Comparison of ENCODE assay signal across 7 cellular contexts in the genomic region with DNA sequence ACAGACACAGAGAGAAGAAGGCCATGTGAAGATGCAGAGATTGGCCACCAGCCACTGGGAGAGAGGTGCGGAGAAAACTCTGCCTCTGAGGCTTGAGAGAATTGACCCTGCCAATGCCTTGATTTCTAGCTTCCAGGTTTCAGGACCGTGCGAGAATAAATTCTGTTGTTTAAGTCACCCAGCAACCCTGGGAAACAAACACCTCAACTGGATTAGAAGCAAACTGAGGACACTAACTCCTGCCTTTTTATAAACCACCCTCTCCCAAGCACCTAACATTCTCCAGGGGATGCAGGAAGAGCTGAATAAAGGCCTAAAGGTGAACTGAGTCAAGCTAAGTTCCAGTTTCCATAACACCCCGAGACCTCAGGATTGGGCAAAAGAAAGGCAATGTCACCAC.
"Had no signal": no experiment of that assay in that cellular context is flagged by ENCODE, and none has a peak within 500 bp of the region (broad histone marks: within the 10 kb centered on the region; RNA-seq: fewer than 3 reads in every experiment).

No MANE protein-coding gene starts in this region.

- ATAC-seq: HCT116 had no signal

- H3K4me1 ChIP-seq: HAP-1 had no signal

- H3K9me3 ChIP-seq: HAP-1 had no signal

- DNase-seq: GM23248, GOT3, H7, HFFc6, IMR-90 had no signal

- H3K4me3 ChIP-seq: GM23248, HAP-1 had no signal

- H3K36me3 ChIP-seq: HAP-1 had no signal

- H3K27ac ChIP-seq: GM23248 had no signal
